ENCODE assay signal across 12 cellular contexts in genomic region chr1:228782662-228783414, GRCh38. TPM values are rescaled to one million over a fixed set of nuclear protein-coding genes. Genes with fewer than 3 reads are reported as not detected.
DNase-seq lines count a peak whose midpoint lies in the region; ATAC-seq and TF ChIP-seq lines count a peak whose summit lies in the region.
"Had no signal": no experiment of that assay in that cellular context is flagged by ENCODE, and none has a peak within 500 bp of the region (broad histone marks: within the 10 kb centered on the region; RNA-seq: fewer than 3 reads in every experiment).

No MANE protein-coding gene starts in this region.

- intact Hi-C loops in PC-3 (cut with micrococcal nuclease) = no loop called here
- intact Hi-C loops in stomach (cut with DNase I; ENCODE audit: low total_unique reads) = no loop called here
- intact Hi-C loops in posterior cingulate gyrus (cut with DNase I) = no loop called here

- peaks cover 44% of the 10 kb centered on the region for H3K27me3 ChIP-seq in PC-3 (ENCODE audit: low read length)
- no peaks in the 10 kb centered on the region for H3K27me3 ChIP-seq in stomach

- 41 to 63% (median 53%) methylated on average over 5 of the region's 5 CpGs for WGBS in stomach, 5 donors

- no peak overlapping the region for H3K27ac ChIP-seq in PC-3 (ENCODE audit: low read length)
- H3K27ac ChIP-seq in stomach = peak overlapping the region; percentile 30 to 77 (median 55)

- no peak overlapping the region for H3K4me2 ChIP-seq in PC-3 (ENCODE audit: low read length)

- ATAC-seq in PC-3 = peak; percentile 45; the same call in 1 of the 2 replicates

- TF ChIP-seq CTCF in PC-3 (conservative IDR thresholded peaks at IDR 0.05; ENCODE audit: low read depth, low read length) (no peak), fibroblast of villous mesenchyme (IDR thresholded peaks at IDR 0.05; ENCODE audit: insufficient read depth, low read depth, low read length) (no peak), stomach (IDR thresholded peaks at IDR 0.05) (no peak)

- H3K9me2 ChIP-seq in PC-3 (replicated peaks; ENCODE audit: low read length) = no peaks in the 10 kb centered on the region

- no peaks in the 10 kb centered on the region for H3K4me1 ChIP-seq in PC-3 (ENCODE audit: insufficient read depth, low read length)
- peaks cover 0 to 28% (median 18%) of the 10 kb centered on the region in 4 donors for H3K4me1 ChIP-seq in stomach

- no peak overlapping the region for H3K9ac ChIP-seq in PC-3 (ENCODE audit: low read length)

- no peak for TF ChIP-seq POLR2A in stomach (IDR thresholded peaks at IDR 0.05)

- no peaks in the 10 kb centered on the region for H3F3A ChIP-seq in PC-3 (ENCODE audit: low read length, unreplicated experiment)

- TF ChIP-seq EP300 in stomach (IDR thresholded peaks at IDR 0.05) = no peak

- H3K9me3 ChIP-seq in PC-3 (ENCODE audit: low read length) (no peaks in the 10 kb centered on the region), stomach (no peaks in the 10 kb centered on the region)

- no peaks in the 10 kb centered on the region for H3K36me3 ChIP-seq in PC-3 (ENCODE audit: low read depth, low read length)
- H3K36me3 ChIP-seq in stomach = no peaks in the 10 kb centered on the region

- CTCF ChIA-PET in PC-3 (lab: Charles Lee) = no interaction called here

- no peak overlapping the region for H2AFZ ChIP-seq in PC-3 (ENCODE audit: low read length)

- H3K4me3 ChIP-seq in PC-3 (ENCODE audit: low read length) (no peak overlapping the region), fibroblast of villous mesenchyme (ENCODE audit: low read depth, low read length) (no peak overlapping the region), stomach (no peak overlapping the region)

- POLR2A ChIA-PET in PC-3 (lab: Charles Lee; ENCODE audit: unreplicated experiment) = interaction anchor here (0.6 kb wide), 1 partner anchor 699 kb away, joined by 3 read pairs; no protein-coding TSS in a partner anchor

- no peaks in the 10 kb centered on the region for H3K79me2 ChIP-seq in PC-3 (ENCODE audit: low read length)

- H4K20me1 ChIP-seq in PC-3 (ENCODE audit: low read length) = no peaks in the 10 kb centered on the region

- DNase-seq in NCI-H82 (lab: John Stamatoyannopoulos, UW) (peak; percentile 41), NCI-H82 treated with DMSO at 0.1 percent for 48 hours (lab: John Stamatoyannopoulos, UW; ENCODE audit: unreplicated experiment) (no peak), PC-3 (peak; percentile 20), fibroblast of villous mesenchyme (ENCODE audit: low read depth) (peak; percentile 29), stomach (peak; percentile 52), occipital lobe (lab: John Stamatoyannopoulos, UW) (no peak), posterior cingulate gyrus (no peak), Ammon's horn (ENCODE audit: low spot score) (no peak)
- DNase-seq: ACHN; activated naive CD4-positive, alpha-beta T cell treated with anti-CD3 and anti-CD28 coated beads, Interleukin-2, amount 50 U/mL, for 16 hours; effector CD8-positive, alpha-beta T cell; NCI-H510A had no signal

- BruUV-seq in PC-3 (replicated peaks; lab: Mats Ljungman, UMichigan) = no TSS peak

RNA-seq across cellular contexts. Expression of gene RHOU, which starts 47.6 kb away (rescaled TPM):
- 0.17 and 0.26 TPM in 2 replicates for total RNA-seq in PC-3 (2014; rRNA removed)
- total RNA-seq in fibroblast of villous mesenchyme = 2.2 and 2.9 TPM in 2 replicates
- 10 to 100 TPM in 4 of 5 donors, 1 to 10 TPM in 1; 1.2 to 75.5 (median 30.0) TPM for total RNA-seq in stomach
- polyA plus RNA-seq in stomach = 10 to 100 TPM; 15.5 to 35.6 (median 16.9) TPM
- 39.6 TPM for total RNA-seq in occipital lobe

Comparison
In these comparisons a context has a peak if more than half of its experiments do, and no peak if none do; other contexts are left out.
1. DNase-seq: peak in NCI-H82 (single experiment), PC-3 (single experiment), fibroblast of villous mesenchyme (single experiment) and stomach (single experiment); none in NCI-H82 treated with DMSO at 0.1 percent for 48 hours (single experiment), occipital lobe (single experiment), posterior cingulate gyrus (0 of 10) and Ammon's horn (single experiment).